ENCODE assay signal across 12 cellular contexts in genomic region chr11:8808226-8808585, GRCh38.
A peak's percentile ranks its signal among the peaks of the same experiment; 100 is the strongest.
DNase-seq lines count a peak whose midpoint lies in the region; ATAC-seq, FAIRE-seq and TF ChIP-seq lines count a peak whose summit lies in the region.
"Had no signal": no experiment of that assay in that cellular context is flagged by ENCODE, and none has a peak within 500 bp of the region (broad histone marks: within the 10 kb centered on the region; RNA-seq: fewer than 3 reads in every experiment).

No MANE protein-coding gene starts in this region.

- H3K9ac ChIP-seq in colonic mucosa (ENCODE audit: low read depth in 2 of 2, low read length in 2 of 2) (peak overlapping the region; percentile 38 to 91), mesendoderm (ENCODE audit: low read length) (no peak overlapping the region), subcutaneous abdominal adipose tissue (ENCODE audit: low read length in 5 of 5) (peak overlapping the region in 2 of 5 donors; percentile 19 to 33)

- H4K5ac ChIP-seq in mesendoderm (ENCODE audit: low read length) = no peak overlapping the region

- H3K56ac ChIP-seq in mesendoderm (ENCODE audit: low read length) = peak overlapping the region; percentile 10

- peaks cover 18% of the 10 kb centered on the region for H3K79me1 ChIP-seq in mesendoderm (ENCODE audit: low read length)

- POLR2A ChIA-PET in T-cell (lab: Charles Lee) = interaction anchor here in 1 of 2 donors (0.5 kb wide), 1 partner anchor 67 kb away, joined by 6 read pairs; no protein-coding TSS in a partner anchor

- H3K36me3 ChIP-seq in colonic mucosa = no peaks in the 10 kb centered on the region
- no peaks in the 10 kb centered on the region for H3K36me3 ChIP-seq in mesendoderm (ENCODE audit: control insufficient read depth, insufficient read depth, low read length)
- no peaks in the 10 kb centered on the region for H3K36me3 ChIP-seq in subcutaneous abdominal adipose tissue (ENCODE audit: control insufficient read depth in 5 of 5, insufficient read depth in 5 of 5, low read length in 5 of 5)

- ATAC-seq in HG02798 (IDR thresholded peaks at IDR 0.05; ENCODE audit: poor library complexity, unreplicated experiment) (no peak), T-cell (replicated peaks in 1 of 4) (no peak)
- ATAC-seq: activated T-cell treated with anti-CD3 and anti-CD28 coated beads, Interleukin-2, amount 50 U/mL, for 72 hours had no signal

- FAIRE-seq in D721Med (lab: Jason Lieb, UNC) = no peak
- FAIRE-seq: colon had no signal

- H3K4me1 Mint-ChIP-seq in T-cell = peaks cover 7 to 12% (median 8%) of the 10 kb centered on the region in 3 donors

- H3K4ac ChIP-seq in mesendoderm (ENCODE audit: low read depth, low read length) = no peak overlapping the region

- H3K4me1 ChIP-seq in colonic mucosa (peaks cover 4% of the 10 kb centered on the region), mesendoderm (ENCODE audit: control insufficient read depth, low read depth, low read length) (peaks cover 24% of the 10 kb centered on the region), subcutaneous abdominal adipose tissue (ENCODE audit: control insufficient read depth in 5 of 5, insufficient read depth in 5 of 5, low read length in 5 of 5) (peaks cover 11 to 62% (median 39%) of the 10 kb centered on the region in 5 donors)

- H3K4me2 ChIP-seq in mesendoderm (ENCODE audit: low read length) = no peak overlapping the region

- peak overlapping the region; percentile 16 for H3K4me3 ChIP-seq in colonic mucosa
- no peak overlapping the region for H3K4me3 ChIP-seq in mesendoderm (ENCODE audit: low read length)
- peak overlapping the region in 4 of 5 donors; percentile 33 to 80 (median 34) for H3K4me3 ChIP-seq in subcutaneous abdominal adipose tissue (ENCODE audit: low read depth in 1 of 5, low read length in 5 of 5)

- no peak overlapping the region for H2BK15ac ChIP-seq in mesendoderm (replicated peaks; ENCODE audit: low read depth)

- peaks cover 5 to 23% of the 10 kb centered on the region in 2 donors for H3K27me3 Mint-ChIP-seq in T-cell

- peak overlapping the region; percentile 94 for H3K27ac ChIP-seq in colonic mucosa
- no peak overlapping the region for H3K27ac ChIP-seq in mesendoderm (ENCODE audit: low read depth, low read length)
- H3K27ac ChIP-seq in subcutaneous abdominal adipose tissue (ENCODE audit: low read depth, low read length) = peak overlapping the region; percentile 51
- H3K27ac ChIP-seq: VCaP had no signal

- no peak overlapping the region for H2BK120ac ChIP-seq in mesendoderm (ENCODE audit: low read depth, low read length)

- H3K27me3 ChIP-seq in colonic mucosa = no peaks in the 10 kb centered on the region
- H3K27me3 ChIP-seq in mesendoderm (ENCODE audit: insufficient read depth, low read length, poor library complexity) = no peaks in the 10 kb centered on the region
- peaks cover 0 to 3% (median 0%) of the 10 kb centered on the region in 5 donors for H3K27me3 ChIP-seq in subcutaneous abdominal adipose tissue (ENCODE audit: control insufficient read depth in 5 of 5, insufficient read depth in 4 of 5, low read length in 5 of 5)

- intact Hi-C loops in colonic mucosa (cut with DNase I) = no loop called here

- no peak overlapping the region for H3K18ac ChIP-seq in mesendoderm (ENCODE audit: low read length)

- DNase-seq in LHCN-M2 (ENCODE audit: low read depth) (peak; percentile 57), colonic mucosa (peak; percentile 37), mesendoderm (no peak), D721Med (ENCODE audit: insufficient read length, low spot score) (no peak), T-cell (no peak), NCI-H2029 (lab: John Stamatoyannopoulos, UW) (no peak)
- DNase-seq: activated T-cell treated with anti-CD3 and anti-CD28 coated beads, Interleukin-2, amount 50 U/mL, for 72 hours; NCI-H146 had no signal

- WGBS in mesendoderm (ENCODE audit: extremely low coverage, insufficient coverage, low lambda C conversion rate) = no CpG with 5 or more reads among the region's 4 CpGs

- H2BK5ac ChIP-seq in mesendoderm (ENCODE audit: low read length) = no peak overlapping the region

- no peak overlapping the region for H4K8ac ChIP-seq in mesendoderm (ENCODE audit: low read depth, low read length)

- no peaks in the 10 kb centered on the region for H3K9me3 Mint-ChIP-seq in T-cell
- H3K9me3 Mint-ChIP-seq: activated T-cell treated with anti-CD3 and anti-CD28 coated beads, Interleukin-2, amount 50 U/mL, for 72 hours had no signal

- H3K36me3 Mint-ChIP-seq in T-cell = no peaks in the 10 kb centered on the region

- TF ChIP-seq CTCF in colonic mucosa (IDR thresholded peaks at IDR 0.05) (no peak), D721Med (IDR thresholded peaks at IDR 0.05; ENCODE audit: insufficient read depth, missing control alignments) (no peak)

- no peak overlapping the region for H2AK5ac ChIP-seq in mesendoderm (ENCODE audit: low read length)

- H3K79me2 ChIP-seq in mesendoderm (ENCODE audit: control insufficient read depth, insufficient read depth, low read length) = peaks cover 2% of the 10 kb centered on the region

- no peak overlapping the region for H3K4me3 Mint-ChIP-seq in T-cell
- H3K4me3 Mint-ChIP-seq: activated T-cell treated with anti-CD3 and anti-CD28 coated beads, Interleukin-2, amount 50 U/mL, for 72 hours had no signal

- no peak overlapping the region for H3K23ac ChIP-seq in mesendoderm (ENCODE audit: low read length)

- H3K9me3 ChIP-seq in colonic mucosa (no peaks in the 10 kb centered on the region), subcutaneous abdominal adipose tissue (ENCODE audit: control insufficient read depth in 5 of 5, low read length in 5 of 5) (no peaks in the 10 kb centered on the region)

- CTCF ChIA-PET in T-cell (lab: Charles Lee) = no interaction called here

- no peak overlapping the region for H3K27ac Mint-ChIP-seq in T-cell
- H3K27ac Mint-ChIP-seq: activated T-cell treated with anti-CD3 and anti-CD28 coated beads, Interleukin-2, amount 50 U/mL, for 72 hours had no signal

Comparison
In these comparisons a context has a peak if more than half of its experiments do, and no peak if none do; other contexts are left out.
1. DNase-seq: peak in LHCN-M2 (single experiment) and colonic mucosa (single experiment); none in mesendoderm (single experiment), D721Med (single experiment), T-cell (0 of 34) and NCI-H2029 (single experiment).